In genomic region chr1:41468082-41468762, GRCh38 we compare ENCODE assay signal across 21 cellular contexts. TPM values are rescaled to one million over a fixed set of nuclear protein-coding genes. Genes with fewer than 3 reads are reported as not detected.
A peak's percentile ranks its signal among the peaks of the same experiment; 100 is the strongest.
DNase-seq lines count a peak whose midpoint lies in the region; ATAC-seq, FAIRE-seq and TF ChIP-seq lines count a peak whose summit lies in the region.
"Had no signal": no experiment of that assay in that cellular context is flagged by ENCODE, and none has a peak within 500 bp of the region (broad histone marks: within the 10 kb centered on the region; RNA-seq: fewer than 3 reads in every experiment).

No MANE protein-coding gene starts in this region.

- intact Hi-C loops in left cardiac atrium (cut with DNase I) (no loop called here), cardiac septum (cut with DNase I) (no loop called here), kidney (cut with DNase I) (no loop called here)

- no peak for TF ChIP-seq EP300 in suprapubic skin (IDR thresholded peaks at IDR 0.05)

- no peak for FAIRE-seq in kidney (lab: Jason Lieb, UNC)
- no peak for FAIRE-seq in small intestine (lab: Jason Lieb, UNC)
- FAIRE-seq: A204.1, H54 had no signal

- ATAC-seq in left cardiac atrium = peak; percentile 42 to 44

- H3K27me3 ChIP-seq in small intestine (ENCODE audit: control insufficient read depth in 2 of 2, insufficient read depth in 2 of 2, low read length in 2 of 2) (no peaks in the 10 kb centered on the region), suprapubic skin (no peaks in the 10 kb centered on the region)

- no peaks in the 10 kb centered on the region for H3K4me1 ChIP-seq in kidney (ENCODE audit: control insufficient read depth in 1 of 2, insufficient read depth in 1 of 2, low read depth in 1 of 2, low read length in 2 of 2)
- peaks cover 0 to 7% of the 10 kb centered on the region in 2 donors for H3K4me1 ChIP-seq in small intestine (ENCODE audit: control insufficient read depth in 2 of 2, insufficient read depth in 1 of 2, low read depth in 1 of 2, low read length in 1 of 2)
- peaks cover 29% of the 10 kb centered on the region for H3K4me1 ChIP-seq in suprapubic skin

- no peaks in the 10 kb centered on the region for H3K9me3 ChIP-seq in kidney (ENCODE audit: control insufficient read depth in 1 of 2, low read length in 2 of 2)
- no peaks in the 10 kb centered on the region for H3K9me3 ChIP-seq in small intestine (ENCODE audit: control insufficient read depth, low read depth)
- no peaks in the 10 kb centered on the region for H3K9me3 ChIP-seq in suprapubic skin

- H3K36me3 ChIP-seq in kidney (ENCODE audit: control insufficient read depth in 1 of 2, insufficient read depth in 2 of 2, low read length in 2 of 2) = no peaks in the 10 kb centered on the region
- H3K36me3 ChIP-seq in small intestine (ENCODE audit: control insufficient read depth in 2 of 2, insufficient read depth in 2 of 2, low read length in 2 of 2) = no peaks in the 10 kb centered on the region
- H3K36me3 ChIP-seq in suprapubic skin = no peaks in the 10 kb centered on the region

- H3K4me3 ChIP-seq in kidney (ENCODE audit: low read length in 2 of 2) (no peak overlapping the region), small intestine (ENCODE audit: low read depth in 1 of 2, low read length in 2 of 2) (peak overlapping the region in 1 of 2 donors; percentile 31), foreskin fibroblast (ENCODE audit: low read depth in 1 of 2, low read length in 2 of 2) (no peak overlapping the region), suprapubic skin (no peak overlapping the region)

- no peak overlapping the region for H3K9ac ChIP-seq in kidney (ENCODE audit: low read length in 2 of 2)

- DNase-seq in left cardiac atrium = no peak
- DNase-seq in cardiac septum (ENCODE audit: low spot score) = no peak
- peak; percentile 34 for DNase-seq in NCI-H510A (lab: John Stamatoyannopoulos, UW)
- peak; percentile 37 for DNase-seq in kidney
- DNase-seq in small intestine = peak; percentile 92
- DNase-seq in NOMO-1 (lab: John Stamatoyannopoulos, UW; ENCODE audit: unreplicated experiment in 2 of 2) = no peak
- no peak for DNase-seq in foreskin fibroblast
- no peak for DNase-seq in suprapubic skin (ENCODE audit: low spot score in 2 of 2)
- DNase-seq: EL, IMR-90, Kasumi-1, MM.1S, NCI-H1105, NCI-H187, NCI-H524 treated with DMSO at 0.1 percent for 48 hours, OCI-M1, SW 1271 had no signal

- TF ChIP-seq CTCF in kidney (IDR thresholded peaks at IDR 0.05; ENCODE audit: borderline replicate concordance, extremely low read depth, insufficient read depth) (no peak), foreskin fibroblast (IDR thresholded peaks at IDR 0.05; ENCODE audit: low read depth, low read length) (no peak), suprapubic skin (IDR thresholded peaks at IDR 0.05) (no peak)

- no peak for TF ChIP-seq POLR2A in suprapubic skin (IDR thresholded peaks at IDR 0.05)

- WGBS in small intestine, 3 donors = 18 to 65% (median 38%) methylated on average over 12 of the region's 12 CpGs
- 65% methylated on average over 12 of the region's 12 CpGs for WGBS in suprapubic skin

- H3K27ac ChIP-seq in kidney (ENCODE audit: low read depth in 2 of 2, low read length in 2 of 2) (no peak overlapping the region), small intestine (ENCODE audit: low read depth in 1 of 2, low read length in 1 of 2) (peak overlapping the region; percentile 59 to 63), suprapubic skin (no peak overlapping the region)
- H3K27ac ChIP-seq: C4-2B had no signal

RNA-seq across cellular contexts. Expression of gene EDN2, which starts 16.3 kb away (rescaled TPM):
- 1 to 10 TPM in 1 of 2 donors, under 1 TPM in 1; 0.18 to 1.2 TPM for total RNA-seq in left cardiac atrium
- total RNA-seq in cardiac septum = 1.1 TPM
- 2.9 TPM for total RNA-seq in kidney
- polyA plus RNA-seq in kidney (ENCODE audit: insufficient read depth, low read depth, low replicate concordance) = 2.3 TPM
- polyA plus RNA-seq in small intestine = 10 to 100 TPM in 2 of 3 donors, 1 to 10 TPM in 1; 5.5 to 22.8 (median 13.5) TPM
- total RNA-seq in suprapubic skin = 10 to 100 TPM in 1 of 4 donors, 1 to 10 TPM in 3; 2.3 to 10.2 (median 8.3) TPM
- total RNA-seq: IMR-90, SK-MEL-5 had no signal

Comparison
In these comparisons a context has a peak if more than half of its experiments do, and no peak if none do; other contexts are left out.
1. DNase-seq: peak in NCI-H510A (single experiment), kidney (single experiment) and small intestine (single experiment); none in left cardiac atrium (single experiment), cardiac septum (single experiment), NOMO-1 (0 of 2), foreskin fibroblast (0 of 2) and suprapubic skin (0 of 2).
2. H3K27ac ChIP-seq: peak in small intestine (2 of 2); none in kidney (0 of 2) and suprapubic skin (single experiment).